8 cellular contexts compared by ENCODE assay signal in the genomic region with DNA sequence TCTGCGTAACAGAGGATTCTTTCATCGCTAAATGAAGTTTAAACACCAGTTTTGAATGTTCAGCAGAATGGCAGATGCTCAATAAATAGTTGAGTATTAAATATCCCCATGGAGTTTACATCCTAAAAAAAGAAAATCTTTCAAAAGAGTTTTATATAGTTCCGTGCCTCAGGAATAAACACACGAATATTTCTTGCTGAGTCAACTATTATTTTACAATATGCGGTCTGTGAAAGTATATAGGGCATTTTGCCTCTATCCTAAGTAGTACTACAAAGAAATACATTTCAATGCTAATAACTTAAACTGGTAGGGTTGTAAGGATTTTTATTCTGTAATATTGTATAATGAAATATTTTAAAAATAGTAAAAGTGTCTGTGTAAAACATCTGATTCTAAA. TPM values are rescaled to one million over a fixed set of nuclear protein-coding genes. Genes with fewer than 3 reads are reported as not detected.
DNase-seq lines count a peak whose midpoint lies in the region; ATAC-seq, FAIRE-seq and TF ChIP-seq lines count a peak whose summit lies in the region.

No MANE protein-coding gene starts in this region.

- H3K4me3 ChIP-seq in kidney (ENCODE audit: low read length in 2 of 2), result peak overlapping the region; percentile 76 to 93
- H3K4me3 ChIP-seq in thymus (ENCODE audit: low read length), result peak overlapping the region; percentile 91

- peaks cover 55% of the 10 kb centered on the region for H3K4me1 Mint-ChIP-seq in activated CD8-positive, alpha-beta memory T cell treated with anti-CD3 and anti-CD28 coated beads, Interleukin-2, amount 10 ng/mL, durations not matched to agents 7 days and 5 days
- H3K4me1 Mint-ChIP-seq in activated naive CD8-positive, alpha-beta T cell (ENCODE audit: low read depth), result peaks cover 58% of the 10 kb centered on the region

- CTCF ChIA-PET in activated CD8-positive, alpha-beta memory T cell treated with anti-CD3 and anti-CD28 coated beads, Interleukin-2, amount 10 ng/mL, durations not matched to agents 7 days and 5 days (lab: Charles Lee), result interaction anchor here (1.7 kb wide), 1 partner anchor 9 kb away, joined by 11 read pairs; no protein-coding TSS in a partner anchor

- intact Hi-C loops in kidney (cut with DNase I), result no loop called here

- H3K9ac ChIP-seq in kidney (ENCODE audit: low read length in 2 of 2), result peak overlapping the region in 1 of 2 donors; percentile 63

- no peak overlapping the region for H3K27ac ChIP-seq in kidney (ENCODE audit: low read depth in 2 of 2, low read length in 2 of 2)
- no peak overlapping the region for H3K27ac ChIP-seq in thymus (ENCODE audit: low read depth)

- no peak for ATAC-seq in activated CD8-positive, alpha-beta memory T cell treated with anti-CD3 and anti-CD28 coated beads, Interleukin-2, amount 10 ng/mL, durations not matched to agents 7 days and 5 days
- no peak for ATAC-seq in HG02981 (IDR thresholded peaks at IDR 0.05; ENCODE audit: unreplicated experiment)
- ATAC-seq in HG02623 (IDR thresholded peaks at IDR 0.05; ENCODE audit: unreplicated experiment), result no peak

- no peak for TF ChIP-seq CTCF in kidney (IDR thresholded peaks at IDR 0.05; ENCODE audit: borderline replicate concordance, extremely low read depth, insufficient read depth)

- no peaks in the 10 kb centered on the region for H3K27me3 Mint-ChIP-seq in activated CD8-positive, alpha-beta memory T cell treated with anti-CD3 and anti-CD28 coated beads, Interleukin-2, amount 10 ng/mL, durations not matched to agents 7 days and 5 days
- no peaks in the 10 kb centered on the region for H3K27me3 Mint-ChIP-seq in activated naive CD8-positive, alpha-beta T cell

- H3K27ac Mint-ChIP-seq in activated CD8-positive, alpha-beta memory T cell treated with anti-CD3 and anti-CD28 coated beads, Interleukin-2, amount 10 ng/mL, durations not matched to agents 7 days and 5 days, result peak overlapping the region; percentile 96
- H3K27ac Mint-ChIP-seq in activated naive CD8-positive, alpha-beta T cell, result peak overlapping the region; percentile 93

- no peak for FAIRE-seq in kidney (lab: Jason Lieb, UNC)

- no peaks in the 10 kb centered on the region for H3K27me3 ChIP-seq in thymus (ENCODE audit: control insufficient read depth, insufficient read depth)

- H3K4me1 ChIP-seq in kidney (ENCODE audit: control insufficient read depth in 1 of 2, insufficient read depth in 1 of 2, low read depth in 1 of 2, low read length in 2 of 2) (peaks cover 3 to 5% of the 10 kb centered on the region in 2 donors), thymus (ENCODE audit: control insufficient read depth, insufficient read depth, low read length) (peaks cover 6% of the 10 kb centered on the region)

- no peak for DNase-seq in activated CD8-positive, alpha-beta memory T cell treated with anti-CD3 and anti-CD28 coated beads, Interleukin-2, amount 10 ng/mL, durations not matched to agents 7 days and 5 days
- no peak for DNase-seq in activated CD8-positive, alpha-beta memory T cell treated with anti-CD3 and anti-CD28 coated beads for 24 hours
- no peak for DNase-seq in kidney
- no peak for DNase-seq in cortex of kidney (lab: John Stamatoyannopoulos, UW)

- peaks cover 4% of the 10 kb centered on the region for H3K9me3 Mint-ChIP-seq in activated CD8-positive, alpha-beta memory T cell treated with anti-CD3 and anti-CD28 coated beads, Interleukin-2, amount 10 ng/mL, durations not matched to agents 7 days and 5 days (ENCODE audit: low read depth)
- peaks cover 4% of the 10 kb centered on the region for H3K9me3 Mint-ChIP-seq in activated naive CD8-positive, alpha-beta T cell (ENCODE audit: low read depth)

- no peaks in the 10 kb centered on the region for H3K9me3 ChIP-seq in kidney (ENCODE audit: control insufficient read depth in 1 of 2, low read length in 2 of 2)
- no peaks in the 10 kb centered on the region for H3K9me3 ChIP-seq in thymus (ENCODE audit: control insufficient read depth)

- no peaks in the 10 kb centered on the region for H3K36me3 ChIP-seq in kidney (ENCODE audit: control insufficient read depth in 1 of 2, insufficient read depth in 2 of 2, low read length in 2 of 2)
- H3K36me3 ChIP-seq in thymus (ENCODE audit: control insufficient read depth, insufficient read depth), result no peaks in the 10 kb centered on the region

- H3K36me3 Mint-ChIP-seq in activated CD8-positive, alpha-beta memory T cell treated with anti-CD3 and anti-CD28 coated beads, Interleukin-2, amount 10 ng/mL, durations not matched to agents 7 days and 5 days, result peaks cover 51% of the 10 kb centered on the region
- peaks cover 19% of the 10 kb centered on the region for H3K36me3 Mint-ChIP-seq in activated naive CD8-positive, alpha-beta T cell

- peak overlapping the region; percentile 88 for H3K4me3 Mint-ChIP-seq in activated CD8-positive, alpha-beta memory T cell treated with anti-CD3 and anti-CD28 coated beads, Interleukin-2, amount 10 ng/mL, durations not matched to agents 7 days and 5 days
- peak overlapping the region; percentile 95 for H3K4me3 Mint-ChIP-seq in activated naive CD8-positive, alpha-beta T cell

- WGBS in thymus, result 41% methylated on average over 5 of the region's 5 CpGs

RNA-seq across cellular contexts. Expression of a gene that starts 1.3 kb away (rescaled TPM):
- total RNA-seq in activated CD8-positive, alpha-beta memory T cell treated with anti-CD3 and anti-CD28 coated beads, Interleukin-2, amount 10 ng/mL, durations not matched to agents 7 days and 5 days, result 10 to 100 TPM; 85.1 to 85.5 TPM
- 8.8 TPM for total RNA-seq in kidney
- polyA plus RNA-seq in kidney (ENCODE audit: insufficient read depth, low read depth, low replicate concordance) (1.9 TPM), thymus (23.2 TPM)

RNA-seq across cellular contexts. Expression of a gene that starts 1.5 kb away (rescaled TPM):
- 10 to 100 TPM; 42.1 to 48.7 TPM for total RNA-seq in activated CD8-positive, alpha-beta memory T cell treated with anti-CD3 and anti-CD28 coated beads, Interleukin-2, amount 10 ng/mL, durations not matched to agents 7 days and 5 days
- 25.4 TPM for total RNA-seq in kidney
- polyA plus RNA-seq in kidney (ENCODE audit: insufficient read depth, low read depth, low replicate concordance) (11.2 TPM), thymus (12.8 TPM)

RNA-seq across cellular contexts. Expression of a gene that starts 56.4 kb away (rescaled TPM):
- 1 to 10 TPM; 5.2 to 5.8 TPM for total RNA-seq in activated CD8-positive, alpha-beta memory T cell treated with anti-CD3 and anti-CD28 coated beads, Interleukin-2, amount 10 ng/mL, durations not matched to agents 7 days and 5 days
- 7.9 TPM for total RNA-seq in kidney
- polyA plus RNA-seq in kidney (ENCODE audit: insufficient read depth, low read depth, low replicate concordance) (2.2 TPM), thymus (0.96 TPM)
